ENCODE assay signal across 8 cellular contexts in genomic region chr15:40038654-40039543, GRCh38.
A peak's percentile ranks its signal among the peaks of the same experiment; 100 is the strongest.
DNase-seq lines count a peak whose midpoint lies in the region; ATAC-seq and TF ChIP-seq lines count a peak whose summit lies in the region.

A gene with protein sequence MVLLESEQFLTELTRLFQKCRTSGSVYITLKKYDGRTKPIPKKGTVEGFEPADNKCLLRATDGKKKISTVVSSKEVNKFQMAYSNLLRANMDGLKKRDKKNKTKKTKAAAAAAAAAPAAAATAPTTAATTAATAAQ (minus strand): TSS chr15:40039181. CDS start chr15:40039116, 65 bp downstream.

- TF ChIP-seq CTCF in C4-2B (conservative IDR thresholded peaks at IDR 0.05): no peak

- DNase-seq in NCI-H748 (lab: John Stamatoyannopoulos, UW; ENCODE audit: unreplicated experiment) (peak; percentile 92), dedifferentiated amniotic fluid mesenchymal stem cell (ENCODE audit: extremely low spot score) (peak; percentile 90), left kidney (ENCODE audit: low read depth, low spot score) (peak; percentile 98)
- DNase-seq in activated CD4-positive, alpha-beta T cell treated with anti-CD3 and anti-CD28 coated beads, Interleukin-2, amount 50 U/mL, for 1 hour: peak; percentile 89
- peak; percentile 93 for DNase-seq in stimulated activated CD4-positive, alpha-beta T cell treated with anti-CD3 and anti-CD28 coated beads, Interleukin-1b, Interleukin-23, amount 100 ng/mL, for 48 hours

- ATAC-seq in GM19395 (IDR thresholded peaks at IDR 0.05; ENCODE audit: unreplicated experiment) (peak; percentile 93), HG03558 (IDR thresholded peaks at IDR 0.05; ENCODE audit: extremely low read depth, unreplicated experiment) (peak; percentile 86)

- peak within 1 kb of the TSS; percentile 87 for H3K27ac ChIP-seq in C4-2B

Comparison
In these comparisons a context has a peak if more than half of its experiments do, and no peak if none do; other contexts are left out.
1. Peak in every context shown above with its lines: DNase-seq, ATAC-seq and H3K27ac ChIP-seq.